8 cellular contexts compared by ENCODE assay signal in the genomic region with DNA sequence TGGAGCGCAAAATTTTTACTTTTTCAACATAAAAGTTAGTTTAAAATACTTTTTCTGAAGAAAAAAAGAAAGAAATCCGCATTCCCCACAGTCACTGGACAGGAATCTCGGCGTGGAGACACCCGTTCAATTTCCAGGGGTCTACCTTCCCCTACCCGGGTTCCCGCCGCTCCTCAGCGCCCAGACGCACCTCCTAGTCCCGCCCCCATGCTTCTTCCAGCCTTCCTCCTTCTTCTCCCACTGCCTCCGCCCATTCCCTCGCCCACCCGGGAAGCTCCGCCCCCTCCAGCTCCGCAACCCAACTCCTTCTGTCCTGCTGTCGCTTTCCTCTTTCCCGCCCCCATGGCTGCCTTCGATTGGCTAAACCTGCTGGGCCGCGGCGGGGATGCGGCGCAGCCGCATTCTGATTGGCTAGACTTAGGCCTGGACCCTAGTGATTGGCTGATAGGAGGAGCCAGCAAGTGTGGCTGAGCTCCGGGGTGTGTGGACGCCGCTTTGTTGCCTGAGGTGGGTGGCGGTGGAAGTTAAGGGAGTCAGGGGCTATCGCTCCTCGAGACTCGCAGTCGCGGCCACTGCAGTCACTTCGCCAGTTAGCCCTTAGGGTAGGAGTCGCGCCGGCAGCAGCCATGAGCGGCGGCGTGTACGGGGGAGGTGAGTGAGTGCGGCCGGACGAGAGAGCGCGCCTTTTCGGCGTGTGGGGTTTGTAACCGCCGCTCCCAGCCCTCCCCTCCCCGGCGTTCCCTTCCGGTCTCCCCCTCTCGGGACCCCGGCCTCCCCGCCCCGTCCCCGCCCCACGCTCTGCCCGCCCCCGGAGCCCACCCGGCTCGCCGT. TPM values are rescaled to one million over a fixed set of nuclear protein-coding genes. Genes with fewer than 3 reads are reported as not detected.
DNase-seq lines count a peak whose midpoint lies in the region; ATAC-seq and TF ChIP-seq lines count a peak whose summit lies in the region.

A gene (plus strand): TSS at position 460 of the 831 bp plus-strand sequence. CDS start 167 bp downstream, at position 627.

- no peak for TF ChIP-seq CTCF in esophagus squamous epithelium (IDR thresholded peaks at IDR 0.05)

- H3K4me3 ChIP-seq in Karpas-422 (ENCODE audit: low read length): peak within 1 kb of the TSS; percentile 68
- H3K4me3 ChIP-seq in esophagus squamous epithelium: peak within 1 kb of the TSS; percentile 84 to 98 (median 94)

- H3K27me3 ChIP-seq in Karpas-422 (ENCODE audit: low read length) (no peaks in the 10 kb centered on the region), esophagus squamous epithelium (no peaks in the 10 kb centered on the region)

- no peaks in the 10 kb centered on the region; the same call in 1 of the 2 replicates for H4K20me1 ChIP-seq in Karpas-422 (ENCODE audit: insufficient read depth, low read depth, low read length)

- peak; percentile 94 for ATAC-seq in GM21825 (IDR thresholded peaks at IDR 0.05; ENCODE audit: unreplicated experiment)

- H3K9ac ChIP-seq in Karpas-422 (ENCODE audit: low read length): peak within 1 kb of the TSS; percentile 94

- peak; percentile 99 for DNase-seq in DMS79 treated with DMSO at 0.1 percent for 48 hours (lab: John Stamatoyannopoulos, UW)
- DNase-seq in Karpas-422: peak; percentile 100
- peak; percentile 99 for DNase-seq in RKO (ENCODE audit: low spot score)
- peak; percentile 94 for DNase-seq in activated T-helper 1 cell treated with Interleukin-2 at 50 U/mL for 16 hours (ENCODE audit: low read depth)
- peak; percentile 96 for DNase-seq in esophagus squamous epithelium (lab: John Stamatoyannopoulos, UW)
- peak; percentile 100 for DNase-seq in myocyte (ENCODE audit: low read depth)
- DNase-seq in stimulated activated CD8-positive, alpha-beta memory T cell treated with anti-CD3 and anti-CD28 coated beads, Interleukin-7, amount 100 ng/mL, for 48 hours (ENCODE audit: extremely low read depth in 1 of 2, low read depth in 1 of 2): peak; percentile 98 to 100

- TF ChIP-seq POLR2A in esophagus squamous epithelium (IDR thresholded peaks at IDR 0.05): peak in 3 of 4 donors; percentile 36 to 71 (median 49)

- peaks cover 35% of the 10 kb centered on the region for H3K4me1 ChIP-seq in Karpas-422 (ENCODE audit: low read length)
- H3K4me1 ChIP-seq in esophagus squamous epithelium: peaks cover 8 to 25% (median 10%) of the 10 kb centered on the region in 3 donors

- H3K4me2 ChIP-seq in Karpas-422 (ENCODE audit: low read depth, low read length, poor library complexity, severe bottlenecking): peak within 1 kb of the TSS; percentile 84

- intact Hi-C loops in esophagus squamous epithelium (cut with DNase I): loop anchor here (10.0 kb wide), 1 partner anchor 218 kb away; a partner anchor contains a TSS

- H3K36me3 ChIP-seq in Karpas-422 (ENCODE audit: insufficient read depth, low read length): no peaks in the 10 kb centered on the region
- H3K36me3 ChIP-seq in esophagus squamous epithelium: no peaks in the 10 kb centered on the region

- 2% methylated on average over 22 to 38 of the region's 65 CpGs for WGBS in esophagus squamous epithelium, 2 donors

- H2AFZ ChIP-seq in Karpas-422 (ENCODE audit: low read length): peak within 1 kb of the TSS; percentile 71; the same call in 1 of the 2 replicates

- H3K27ac ChIP-seq in Karpas-422 (ENCODE audit: low read length): peak within 1 kb of the TSS; percentile 81
- H3K27ac ChIP-seq in esophagus squamous epithelium: peak within 1 kb of the TSS; percentile 90 to 96 (median 94)

- no peaks in the 10 kb centered on the region for H3K9me3 ChIP-seq in Karpas-422 (ENCODE audit: low read length)
- no peaks in the 10 kb centered on the region for H3K9me3 ChIP-seq in esophagus squamous epithelium

- H3K79me2 ChIP-seq in Karpas-422 (ENCODE audit: low read length): peaks cover 42% of the 10 kb centered on the region

- H3K9me2 ChIP-seq in Karpas-422 (replicated peaks; ENCODE audit: insufficient read depth, low read length): no peaks in the 10 kb centered on the region

RNA-seq across cellular contexts. Expression of the gene that starts here (rescaled TPM):
- total RNA-seq in Karpas-422 (2014; rRNA removed; shearing (Covaris generic); ENCODE audit: low replicate concordance): 50.9 and 68.6 TPM in 2 replicates
- 10 to 100 TPM; 51.5 to 95.4 (median 63.5) TPM for total RNA-seq in esophagus squamous epithelium
- total RNA-seq in myocyte: 29.6 and 50.5 TPM in 2 replicates
- 31.1 TPM for polyA plus RNA-seq in myocyte (2012)

Comparison
In these comparisons a context has a peak if more than half of its experiments do, and no peak if none do; other contexts are left out.
1. Peak in every context shown above with its lines: DNase-seq, ATAC-seq, H3K4me3 ChIP-seq and H3K27ac ChIP-seq.